8 cellular contexts compared by ENCODE assay signal in the genomic region with DNA sequence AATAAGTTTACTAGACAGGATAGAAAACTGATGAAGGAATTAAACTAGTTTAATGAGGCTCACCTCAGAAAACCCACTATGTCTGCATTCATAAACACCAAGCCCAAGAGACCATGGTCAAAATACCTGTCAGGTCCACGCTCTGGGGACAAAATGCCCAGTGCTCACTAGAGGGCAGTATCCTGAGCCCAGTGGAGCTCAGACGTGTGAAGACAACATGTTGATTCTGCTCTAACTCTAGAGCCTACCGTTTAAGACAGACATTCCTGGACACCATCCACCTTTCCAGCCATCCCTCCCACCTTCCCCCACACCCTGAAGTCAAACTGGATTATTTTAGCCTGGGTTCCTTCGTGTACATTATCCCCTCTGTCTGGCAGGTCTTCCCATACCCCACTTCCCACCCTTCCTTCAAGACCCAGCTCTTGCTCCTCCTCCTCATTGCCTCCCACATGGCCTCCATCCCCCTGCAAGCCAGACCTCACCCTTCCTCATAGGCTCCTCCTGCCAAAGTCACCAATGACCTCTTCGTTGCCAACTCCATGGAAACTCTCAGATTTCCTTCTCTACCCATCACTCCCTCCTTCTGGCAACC.
DNase-seq lines count a peak whose midpoint lies in the region; ATAC-seq and TF ChIP-seq lines count a peak whose summit lies in the region.

No MANE protein-coding gene starts in this region.

- H3K27me3 Mint-ChIP-seq in activated T-cell treated with anti-CD3 and anti-CD28 coated beads, Interleukin-2, amount 50 U/mL, for 24 hours: peaks cover 14% of the 10 kb centered on the region

- no peaks in the 10 kb centered on the region for H3K4me1 ChIP-seq in adipocyte (ENCODE audit: control insufficient read depth, insufficient read depth, low read length)
- no peaks in the 10 kb centered on the region for H3K4me1 ChIP-seq in upper lobe of left lung

- TF ChIP-seq POLR2A in upper lobe of left lung (IDR thresholded peaks at IDR 0.05) (no peak), GM18505 (IDR thresholded peaks at IDR 0.05; ENCODE audit: borderline replicate concordance, extremely low read depth, insufficient read depth, insufficient read length) (no peak)

- H3K4me1 Mint-ChIP-seq in activated T-cell treated with anti-CD3 and anti-CD28 coated beads, Interleukin-2, amount 50 U/mL, for 24 hours (ENCODE audit: low read depth): peaks cover 3% of the 10 kb centered on the region

- no peak overlapping the region for H3K4me3 Mint-ChIP-seq in activated T-cell treated with anti-CD3 and anti-CD28 coated beads, Interleukin-2, amount 50 U/mL, for 24 hours

- no peaks in the 10 kb centered on the region for H3K9me3 Mint-ChIP-seq in activated T-cell treated with anti-CD3 and anti-CD28 coated beads, Interleukin-2, amount 50 U/mL, for 24 hours

- peak; percentile 8 for DNase-seq in activated T-cell treated with anti-CD3 and anti-CD28 coated beads for 24 hours (ENCODE audit: low read depth)
- DNase-seq in activated T-cell treated with anti-CD3 and anti-CD28 coated beads, Interleukin-2, amount 50 U/mL, for 24 hours: no peak
- DNase-seq in MG63: peak; percentile 12
- peak; percentile 26 for DNase-seq in adipocyte (ENCODE audit: low read depth)
- peak; percentile 5 for DNase-seq in kidney glomerular epithelial cell (lab: John Stamatoyannopoulos, UW)
- DNase-seq in upper lobe of left lung: peak in 1 of 2 donors; percentile 38

- TF ChIP-seq CTCF in upper lobe of left lung (IDR thresholded peaks at IDR 0.05): peak in 5 of 6 experiments; percentile 11 to 54 (median 36)

- H3K36me3 Mint-ChIP-seq in activated T-cell treated with anti-CD3 and anti-CD28 coated beads, Interleukin-2, amount 50 U/mL, for 24 hours (ENCODE audit: low read depth): no peaks in the 10 kb centered on the region

- no peak overlapping the region for H3K27ac Mint-ChIP-seq in activated T-cell treated with anti-CD3 and anti-CD28 coated beads, Interleukin-2, amount 50 U/mL, for 24 hours

- peak; percentile 43 to 51 for ATAC-seq in upper lobe of left lung (ENCODE audit: low FRiP score in 2 of 2)
- ATAC-seq in GM18505 (IDR thresholded peaks at IDR 0.05; ENCODE audit: unreplicated experiment): no peak
- no peak for ATAC-seq in GM19324 (IDR thresholded peaks at IDR 0.05; ENCODE audit: low FRiP score, unreplicated experiment)

- H3K27me3 ChIP-seq in MG63 (peaks cover 14% of the 10 kb centered on the region), adipocyte (replicated peaks; ENCODE audit: control insufficient read depth, insufficient read depth, low read length) (peaks cover 54% of the 10 kb centered on the region), upper lobe of left lung (no peaks in the 10 kb centered on the region)

- H3K36me3 ChIP-seq in MG63 (no peaks in the 10 kb centered on the region), adipocyte (ENCODE audit: control insufficient read depth, insufficient read depth, low read length, severe bottlenecking) (no peaks in the 10 kb centered on the region), upper lobe of left lung (no peaks in the 10 kb centered on the region)

- H3K27ac ChIP-seq in upper lobe of left lung: no peak overlapping the region

- no peak for TF ChIP-seq EP300 in upper lobe of left lung (IDR thresholded peaks at IDR 0.05)

- no peak overlapping the region for H3K9ac ChIP-seq in adipocyte (ENCODE audit: low read length)

- H3K4me3 ChIP-seq in MG63 (no peak overlapping the region), adipocyte (ENCODE audit: low read length) (no peak overlapping the region), upper lobe of left lung (no peak overlapping the region)

- H3K9me3 ChIP-seq in MG63 (no peaks in the 10 kb centered on the region), adipocyte (ENCODE audit: control insufficient read depth, low read length) (peaks cover 2% of the 10 kb centered on the region), upper lobe of left lung (no peaks in the 10 kb centered on the region)

- 29 to 38% methylated on average over 5 of the region's 5 CpGs for WGBS in upper lobe of left lung, 2 donors

Comparison
In these comparisons a context has a peak if more than half of its experiments do, and no peak if none do; other contexts are left out.
1. ATAC-seq: peak in upper lobe of left lung (2 of 2); none in GM18505 (single experiment) and GM19324 (single experiment).